ENCODE assay signal across 26 cellular contexts in the genomic region with DNA sequence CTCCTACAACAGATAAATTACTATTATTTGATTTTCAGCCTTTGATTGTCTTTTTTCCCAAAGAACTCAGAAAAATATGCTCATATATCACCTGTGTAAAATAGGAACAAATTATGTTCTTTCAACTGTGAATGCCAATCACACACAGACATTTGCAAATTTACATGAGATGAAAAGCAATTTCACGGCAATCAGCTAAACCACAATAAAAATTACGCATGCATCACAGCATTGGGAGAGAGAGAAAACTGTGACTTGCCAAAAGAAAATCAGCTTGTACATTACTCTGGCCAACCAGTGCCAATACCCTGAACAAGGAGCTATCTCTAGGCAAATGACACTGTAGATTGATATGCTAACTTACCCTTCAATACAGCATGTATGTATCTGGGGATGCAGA.
DNase-seq lines count a peak whose midpoint lies in the region; ATAC-seq and TF ChIP-seq lines count a peak whose summit lies in the region.
"Had no signal": no experiment of that assay in that cellular context is flagged by ENCODE, and none has a peak within 500 bp of the region (broad histone marks: within the 10 kb centered on the region; RNA-seq: fewer than 3 reads in every experiment).

No MANE protein-coding gene starts in this region.

- H3K36me3 Mint-ChIP-seq in GM23338 (ENCODE audit: low read depth) (no peaks in the 10 kb centered on the region), WTC11 (peaks cover 5% of the 10 kb centered on the region)
- H3K36me3 Mint-ChIP-seq: CD8-positive, alpha-beta T cell; IgD-negative memory B cell had no signal

- no peak for TF ChIP-seq CTCF in GM23338 (conservative IDR thresholded peaks at IDR 0.05; ENCODE audit: low read depth in 2 of 2)
- TF ChIP-seq CTCF in WTC11 (IDR thresholded peaks at IDR 0.05): no peak

- CTCF ChIA-PET in WTC11 (lab: Charles Lee): no interaction called here

- H3K9me3 Mint-ChIP-seq in GM23338: no peaks in the 10 kb centered on the region
- H3K9me3 Mint-ChIP-seq in WTC11: peaks cover 30% of the 10 kb centered on the region

- no peak overlapping the region for H3K4me3 ChIP-seq in GM23338
- H3K4me3 ChIP-seq: SJSA1 had no signal

- no peaks in the 10 kb centered on the region for H4K20me1 ChIP-seq in GM23338 (replicated peaks; ENCODE audit: insufficient read depth)

- no peak overlapping the region for H2AFZ ChIP-seq in GM23338

- H3K27ac ChIP-seq in GM23338 (ENCODE audit: low read depth): peak overlapping the region; percentile 27; the same call in 1 of the 2 replicates
- H3K27ac ChIP-seq: C4-2B, KMS-11, SJSA1 had no signal

- no peaks in the 10 kb centered on the region for H3K36me3 ChIP-seq in GM23338 (ENCODE audit: insufficient read depth)
- H3K36me3 ChIP-seq: SJSA1 had no signal

- H3K4me2 ChIP-seq in GM23338: no peak overlapping the region
- H3K4me2 ChIP-seq: KMS-11 had no signal

- H3K4me3 Mint-ChIP-seq in GM23338 (no peak overlapping the region), WTC11 (no peak overlapping the region)
- H3K4me3 Mint-ChIP-seq: CD8-positive, alpha-beta T cell; HFFc6; IgD-negative memory B cell; T-helper 2 cell treated with Interferon-gamma antibody and Interleukin-4, amounts not matched to agents 5 μg/mL and 100 μg/mL, for 36 hours had no signal

- H3K4me1 Mint-ChIP-seq in GM23338: peaks cover 14% of the 10 kb centered on the region; the same call in 2 of the 3 replicates
- peaks cover 9% of the 10 kb centered on the region for H3K4me1 Mint-ChIP-seq in WTC11
- H3K4me1 Mint-ChIP-seq: IgD-negative memory B cell had no signal

- peaks cover 11% of the 10 kb centered on the region for H3K4me1 ChIP-seq in GM23338 (ENCODE audit: insufficient read depth)
- H3K4me1 ChIP-seq: Caco-2, SJSA1 had no signal

- no peaks in the 10 kb centered on the region for H3K27me3 ChIP-seq in GM23338 (ENCODE audit: insufficient read depth)
- H3K27me3 ChIP-seq: SJSA1 had no signal

- POLR2A ChIA-PET in WTC11 (lab: Charles Lee): no interaction called here

- ATAC-seq in GM23338 (peak; percentile 49), WTC11 (no peak), GM19455 (IDR thresholded peaks at IDR 0.05; ENCODE audit: unreplicated experiment) (no peak), GM18868 (IDR thresholded peaks at IDR 0.05; ENCODE audit: unreplicated experiment) (no peak)
- ATAC-seq: CD8-positive, alpha-beta T cell had no signal

- no peaks in the 10 kb centered on the region for H3K79me2 ChIP-seq in GM23338 (replicated peaks; ENCODE audit: insufficient read depth)

- H3K27me3 Mint-ChIP-seq in GM23338 (ENCODE audit: insufficient read depth, low read depth, poor library complexity) (no peaks in the 10 kb centered on the region), WTC11 (ENCODE audit: low read depth) (no peaks in the 10 kb centered on the region)
- H3K27me3 Mint-ChIP-seq: IgD-negative memory B cell had no signal

- H3K27ac Mint-ChIP-seq in GM23338 (peak overlapping the region; percentile 65), WTC11 (peak overlapping the region; percentile 64; the same call in 1 of the 2 replicates)
- H3K27ac Mint-ChIP-seq: CD8-positive, alpha-beta T cell; HFFc6; IgD-negative memory B cell; T-helper 2 cell treated with Interferon-gamma antibody and Interleukin-4, amounts not matched to agents 5 μg/mL and 100 μg/mL, for 36 hours had no signal

- H3F3A ChIP-seq in GM23338 (replicated peaks; ENCODE audit: low read depth): no peaks in the 10 kb centered on the region

- peak; percentile 8 for DNase-seq in GM23338 (ENCODE audit: low spot score)
- peak; percentile 35 to 87 for DNase-seq in NCI-H2081 (lab: John Stamatoyannopoulos, UW)
- DNase-seq in WTC11 (ENCODE audit: low spot score): no peak
- DNase-seq in retina: peak; percentile 2
- no peak for DNase-seq in NAMALWA (ENCODE audit: low spot score)
- DNase-seq: Caco-2; CD8-positive, alpha-beta T cell; DMS 273 treated with DMSO at 0.1 percent for 48 hours; DMS79; GF-D8; H7; HFFc6; MM.1S; NCI-H1092; NCI-H1417 treated with DMSO at 0.1 percent for 48 hours; NCI-H187 treated with DMSO at 0.1 percent for 48 hours; NCI-H774; Right ventricle myocardium superior; RPMI8226 had no signal

- H3K9me2 ChIP-seq in GM23338 (ENCODE audit: insufficient read depth): no peaks in the 10 kb centered on the region

TF ChIP-seq in GM23338, 12 proteins besides CTCF, POLR2A, EP300 and RAD21 (continues in another document):
- TF ChIP-seq JUNB (IDR thresholded peaks at IDR 0.05; ENCODE audit: unreplicated experiment) (no peak), CREB1 (CRISPR knock-in tag; IDR thresholded peaks at IDR 0.05; ENCODE audit: low read depth) (no peak), EZH2 (IDR thresholded peaks at IDR 0.05; ENCODE audit: low read depth, unreplicated experiment) (no peak)

TF ChIP-seq in WTC11, 78 proteins besides CTCF, POLR2A, EP300 and RAD21 (continues in another document):
- TF ChIP-seq MXD4 (CRISPR knock-in tag; IDR thresholded peaks at IDR 0.05; ENCODE audit: borderline replicate concordance) (no peak), FOXJ3 (CRISPR knock-in tag; IDR thresholded peaks at IDR 0.05; ENCODE audit: borderline replicate concordance) (no peak), ZNF396 (CRISPR knock-in tag; IDR thresholded peaks at IDR 0.05; ENCODE audit: borderline replicate concordance) (no peak), CBFB (CRISPR knock-in tag; IDR thresholded peaks at IDR 0.05; ENCODE audit: low read depth) (no peak), NFYB (CRISPR knock-in tag; conservative IDR thresholded peaks at IDR 0.05; ENCODE audit: low read depth) (no peak)
- TF ChIP-seq, protein P1, sequence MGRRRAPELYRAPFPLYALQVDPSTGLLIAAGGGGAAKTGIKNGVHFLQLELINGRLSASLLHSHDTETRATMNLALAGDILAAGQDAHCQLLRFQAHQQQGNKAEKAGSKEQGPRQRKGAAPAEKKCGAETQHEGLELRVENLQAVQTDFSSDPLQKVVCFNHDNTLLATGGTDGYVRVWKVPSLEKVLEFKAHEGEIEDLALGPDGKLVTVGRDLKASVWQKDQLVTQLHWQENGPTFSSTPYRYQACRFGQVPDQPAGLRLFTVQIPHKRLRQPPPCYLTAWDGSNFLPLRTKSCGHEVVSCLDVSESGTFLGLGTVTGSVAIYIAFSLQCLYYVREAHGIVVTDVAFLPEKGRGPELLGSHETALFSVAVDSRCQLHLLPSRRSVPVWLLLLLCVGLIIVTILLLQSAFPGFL (CRISPR knock-in tag; IDR thresholded peaks at IDR 0.05; ENCODE audit: borderline replicate concordance): no peak
- TF ChIP-seq, protein P2, sequence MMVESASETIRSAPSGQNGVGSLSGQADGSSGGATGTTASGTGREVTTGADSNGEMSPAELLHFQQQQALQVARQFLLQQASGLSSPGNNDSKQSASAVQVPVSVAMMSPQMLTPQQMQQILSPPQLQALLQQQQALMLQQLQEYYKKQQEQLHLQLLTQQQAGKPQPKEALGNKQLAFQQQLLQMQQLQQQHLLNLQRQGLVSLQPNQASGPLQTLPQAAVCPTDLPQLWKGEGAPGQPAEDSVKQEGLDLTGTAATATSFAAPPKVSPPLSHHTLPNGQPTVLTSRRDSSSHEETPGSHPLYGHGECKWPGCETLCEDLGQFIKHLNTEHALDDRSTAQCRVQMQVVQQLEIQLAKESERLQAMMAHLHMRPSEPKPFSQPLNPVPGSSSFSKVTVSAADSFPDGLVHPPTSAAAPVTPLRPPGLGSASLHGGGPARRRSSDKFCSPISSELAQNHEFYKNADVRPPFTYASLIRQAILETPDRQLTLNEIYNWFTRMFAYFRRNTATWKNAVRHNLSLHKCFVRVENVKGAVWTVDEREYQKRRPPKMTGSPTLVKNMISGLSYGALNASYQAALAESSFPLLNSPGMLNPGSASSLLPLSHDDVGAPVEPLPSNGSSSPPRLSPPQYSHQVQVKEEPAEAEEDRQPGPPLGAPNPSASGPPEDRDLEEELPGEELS (CRISPR knock-in tag; IDR thresholded peaks at IDR 0.05): no peak
- TF ChIP-seq, protein P3, sequence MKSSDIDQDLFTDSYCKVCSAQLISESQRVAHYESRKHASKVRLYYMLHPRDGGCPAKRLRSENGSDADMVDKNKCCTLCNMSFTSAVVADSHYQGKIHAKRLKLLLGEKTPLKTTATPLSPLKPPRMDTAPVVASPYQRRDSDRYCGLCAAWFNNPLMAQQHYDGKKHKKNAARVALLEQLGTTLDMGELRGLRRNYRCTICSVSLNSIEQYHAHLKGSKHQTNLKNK (CRISPR knock-in tag; IDR thresholded peaks at IDR 0.05): no peak
- TF ChIP-seq, protein P4, sequence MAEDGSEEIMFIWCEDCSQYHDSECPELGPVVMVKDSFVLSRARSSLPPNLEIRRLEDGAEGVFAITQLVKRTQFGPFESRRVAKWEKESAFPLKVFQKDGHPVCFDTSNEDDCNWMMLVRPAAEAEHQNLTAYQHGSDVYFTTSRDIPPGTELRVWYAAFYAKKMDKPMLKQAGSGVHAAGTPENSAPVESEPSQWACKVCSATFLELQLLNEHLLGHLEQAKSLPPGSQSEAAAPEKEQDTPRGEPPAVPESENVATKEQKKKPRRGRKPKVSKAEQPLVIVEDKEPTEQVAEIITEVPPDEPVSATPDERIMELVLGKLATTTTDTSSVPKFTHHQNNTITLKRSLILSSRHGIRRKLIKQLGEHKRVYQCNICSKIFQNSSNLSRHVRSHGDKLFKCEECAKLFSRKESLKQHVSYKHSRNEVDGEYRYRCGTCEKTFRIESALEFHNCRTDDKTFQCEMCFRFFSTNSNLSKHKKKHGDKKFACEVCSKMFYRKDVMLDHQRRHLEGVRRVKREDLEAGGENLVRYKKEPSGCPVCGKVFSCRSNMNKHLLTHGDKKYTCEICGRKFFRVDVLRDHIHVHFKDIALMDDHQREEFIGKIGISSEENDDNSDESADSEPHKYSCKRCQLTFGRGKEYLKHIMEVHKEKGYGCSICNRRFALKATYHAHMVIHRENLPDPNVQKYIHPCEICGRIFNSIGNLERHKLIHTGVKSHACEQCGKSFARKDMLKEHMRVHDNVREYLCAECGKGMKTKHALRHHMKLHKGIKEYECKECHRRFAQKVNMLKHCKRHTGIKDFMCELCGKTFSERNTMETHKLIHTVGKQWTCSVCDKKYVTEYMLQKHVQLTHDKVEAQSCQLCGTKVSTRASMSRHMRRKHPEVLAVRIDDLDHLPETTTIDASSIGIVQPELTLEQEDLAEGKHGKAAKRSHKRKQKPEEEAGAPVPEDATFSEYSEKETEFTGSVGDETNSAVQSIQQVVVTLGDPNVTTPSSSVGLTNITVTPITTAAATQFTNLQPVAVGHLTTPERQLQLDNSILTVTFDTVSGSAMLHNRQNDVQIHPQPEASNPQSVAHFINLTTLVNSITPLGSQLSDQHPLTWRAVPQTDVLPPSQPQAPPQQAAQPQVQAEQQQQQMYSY (CRISPR knock-in tag; IDR thresholded peaks at IDR 0.05): no peak

Comparison
In these comparisons a context has a peak if more than half of its experiments do, and no peak if none do; other contexts are left out.
1. DNase-seq: peak in GM23338 (single experiment), NCI-H2081 (2 of 2) and retina (single experiment); none in WTC11 (single experiment) and NAMALWA (single experiment).